8 cellular contexts compared by ENCODE assay signal in the genomic region with DNA sequence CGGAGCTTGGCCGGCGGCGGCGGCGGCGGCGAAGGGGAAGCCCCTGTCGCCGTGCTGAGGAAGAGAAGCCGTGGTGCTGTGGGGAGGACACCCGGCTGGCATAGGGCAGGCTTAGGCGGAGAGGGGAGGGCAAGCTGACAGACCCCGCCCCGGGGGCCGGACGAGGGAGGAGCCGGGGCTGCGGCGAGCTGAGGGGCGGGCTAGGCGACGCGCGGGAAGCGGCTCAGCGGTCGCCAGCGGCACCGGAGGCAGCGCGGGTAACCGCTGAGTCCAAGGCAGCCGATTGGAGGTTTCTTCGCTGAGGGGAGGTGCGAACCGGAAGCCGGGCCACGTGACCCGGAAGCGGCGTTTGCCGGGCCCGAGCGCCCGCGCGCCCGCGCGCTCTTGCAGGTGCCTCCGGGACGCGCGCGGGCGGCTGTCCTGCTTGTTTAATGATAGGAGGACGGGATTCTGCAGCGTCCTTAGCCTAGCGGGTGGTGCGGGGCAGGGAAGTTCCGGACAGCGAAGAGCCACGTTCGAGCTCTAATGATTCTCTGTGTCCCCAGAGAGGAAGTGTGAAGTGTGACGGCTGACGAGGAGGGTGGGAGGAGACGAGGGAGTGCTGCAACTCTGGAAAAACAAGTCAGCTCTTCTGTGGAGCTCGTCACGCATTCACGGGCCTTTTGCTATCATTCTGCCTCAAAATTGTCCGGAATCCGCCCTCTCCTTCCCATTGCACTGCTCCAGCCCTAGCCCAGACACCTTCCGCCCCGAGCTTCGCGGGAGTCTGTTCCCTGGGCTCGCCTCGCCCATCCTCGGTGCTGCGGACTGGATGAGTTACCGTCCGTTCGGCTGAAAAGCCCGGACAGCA. TPM values are rescaled to one million over a fixed set of nuclear protein-coding genes. Genes with fewer than 3 reads are reported as not detected.
A peak's percentile ranks its signal among the peaks of the same experiment; 100 is the strongest.
DNase-seq lines count a peak whose midpoint lies in the region; ATAC-seq and TF ChIP-seq lines count a peak whose summit lies in the region.

Gene AP1S2, minus strand, starts transcription at position 102 of the 850 bp plus-strand sequence. CDS start 2,289 bp downstream, outside the sequence.

- DNase-seq in NCI-H1694 (lab: John Stamatoyannopoulos, UW) (peak; percentile 51), amniotic epithelial cell (ENCODE audit: low read depth) (peak; percentile 86), heart right ventricle (peak; percentile 90 to 92), posterior vena cava (ENCODE audit: low spot score) (peak; percentile 98), upper lobe of left lung (peak; percentile 98)

- 0% methylated on average over 59 to 85 of the region's 85 CpGs for WGBS in heart right ventricle, 2 donors
- 0 to 1% methylated on average over 3 to 53 of the region's 85 CpGs for WGBS in upper lobe of left lung, 2 donors

- TF ChIP-seq CTCF in heart right ventricle (IDR thresholded peaks at IDR 0.05) (no peak), upper lobe of left lung (IDR thresholded peaks at IDR 0.05) (peak in 1 of 6 experiments; percentile 17)

- TF ChIP-seq EP300 in upper lobe of left lung (IDR thresholded peaks at IDR 0.05) = peak in 1 of 4 donors; percentile 62

- H3K9me3 ChIP-seq in heart right ventricle = no peaks in the 10 kb centered on the region
- no peaks in the 10 kb centered on the region for H3K9me3 ChIP-seq in upper lobe of left lung

- H3K36me3 ChIP-seq in heart right ventricle (peaks cover 0 to 6% (median 0%) of the 10 kb centered on the region in 9 donors), upper lobe of left lung (no peaks in the 10 kb centered on the region)

- intact Hi-C loops in T-helper 1 cell treated with Interleukin-12 subunit alpha and Interleukin-12 subunit beta and Interleukin-4 antibody, amounts not matched to agents 30 ng/mL and 1 ng/mL, for 36 hours (cut with micrococcal nuclease) = loop anchor here (1.0 to 10.0 kb wide), 17 partner anchors 39 to 1882 kb away; partner anchors contain the start of genes CA5B, FANCB, GRPR and MOSPD2
- intact Hi-C loops in heart right ventricle (cut with DNase I) = loop anchor here in 1 of 10 donors (5.0 kb wide), 1 partner anchor 117 kb away; no protein-coding TSS in a partner anchor
- intact Hi-C loops in posterior vena cava (cut with DNase I) = loop anchor here in 1 of 2 donors (10.0 kb wide), 1 partner anchor 180 kb away; no protein-coding TSS in a partner anchor

- TF ChIP-seq POLR2A in upper lobe of left lung (IDR thresholded peaks at IDR 0.05) = peak; percentile 28 to 84 (median 57)

- H3K4me3 ChIP-seq in heart right ventricle (peak within 1 kb of the TSS; percentile 47 to 87 (median 73)), upper lobe of left lung (peak within 1 kb of the TSS; percentile 70 to 88 (median 80))

- H3K27ac ChIP-seq in heart right ventricle (peak within 1 kb of the TSS; percentile 85 to 95 (median 92)), upper lobe of left lung (peak within 1 kb of the TSS; percentile 90 to 95 (median 92))

- H3K4me1 ChIP-seq in heart right ventricle (peaks cover 0 to 39% (median 10%) of the 10 kb centered on the region in 9 donors), upper lobe of left lung (peaks cover 0 to 22% (median 9%) of the 10 kb centered on the region in 4 donors)

- peaks cover 0 to 76% (median 0%) of the 10 kb centered on the region in 7 donors for H3K27me3 ChIP-seq in heart right ventricle
- no peaks in the 10 kb centered on the region for H3K27me3 ChIP-seq in upper lobe of left lung

- ATAC-seq in GM18498 (IDR thresholded peaks at IDR 0.05; ENCODE audit: unreplicated experiment) = peak; percentile 94
- peak; percentile 95 for ATAC-seq in HG02885 (IDR thresholded peaks at IDR 0.05; ENCODE audit: poor library complexity, unreplicated experiment)
- ATAC-seq in heart right ventricle = peak; percentile 96 to 99 (median 98)
- peak; percentile 99 to 100 for ATAC-seq in upper lobe of left lung (ENCODE audit: low FRiP score in 2 of 2)

RNA-seq across cellular contexts. Expression of gene AP1S2, which starts in this region (rescaled TPM):
- total RNA-seq in T-helper 1 cell treated with Interleukin-12 subunit alpha and Interleukin-12 subunit beta and Interleukin-4 antibody, amounts not matched to agents 30 ng/mL and 1 ng/mL, for 36 hours = 20.3 and 21.0 TPM in 2 replicates
- 100 to 1,000 TPM; 112 to 191 (median 131) TPM for total RNA-seq in heart right ventricle
- polyA plus RNA-seq in heart right ventricle = 10 to 100 TPM; 47.4 to 60.2 TPM
- 10 to 100 TPM; 47.0 to 74.7 TPM for total RNA-seq in posterior vena cava
- 10 to 100 TPM; 12.7 to 51.7 (median 30.6) TPM for total RNA-seq in upper lobe of left lung

Comparison
In these comparisons a context has a peak if more than half of its experiments do, and no peak if none do; other contexts are left out.
1. Peak in every context shown above with its lines: DNase-seq, ATAC-seq, H3K4me3 ChIP-seq and H3K27ac ChIP-seq.